In the genomic region with DNA sequence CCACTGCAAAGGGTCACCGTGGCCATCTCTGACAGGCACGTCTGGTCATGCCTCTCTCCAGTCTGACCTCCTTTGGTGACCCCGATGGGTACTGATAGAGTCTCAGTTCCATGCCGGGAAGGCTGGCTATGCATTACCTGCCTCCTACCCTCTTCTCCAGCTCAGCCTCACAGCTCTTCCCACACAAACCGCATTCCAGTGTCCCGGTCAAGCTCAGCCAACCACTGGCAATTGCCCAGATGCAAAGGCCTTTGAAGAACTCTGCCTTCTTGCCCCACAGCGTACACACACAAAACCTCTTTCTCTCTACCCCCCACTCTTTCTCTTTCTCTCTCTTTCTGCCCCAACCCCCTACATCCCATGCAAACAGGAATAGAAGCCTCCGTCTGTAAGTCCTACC, we compare ENCODE assay signal across 20 cellular contexts.
"Had no signal": no experiment of that assay in that cellular context is flagged by ENCODE, and none has a peak within 500 bp of the region (broad histone marks: within the 10 kb centered on the region; RNA-seq: fewer than 3 reads in every experiment).

No MANE protein-coding gene starts in this region.

- H3K4me3 Mint-ChIP-seq: activated naive CD8-positive, alpha-beta T cell treated with anti-CD3 and anti-CD28 coated beads, Interleukin-2, amount 50 U/mL, for 24 hours; stimulated activated memory B cell treated with anti-CD40 and anti-IgM and Interleukin-4, amounts not matched to agents 10 μg/mL and 1 μg/mL and 100 μg/mL, for 72 hours had no signal

- DNase-seq: activated naive CD4-positive, alpha-beta T cell treated with Interleukin-2 at 50 U/mL for 16 hours; activated naive CD8-positive, alpha-beta T cell treated with anti-CD3 and anti-CD28 coated beads, Interleukin-2, amount 50 U/mL, for 24 hours; anterior cingulate cortex; brain microvascular endothelial cell; central memory CD4-positive, alpha-beta T cell; erythroblast; head of caudate nucleus; kidney; left ventricle myocardium inferior; mesenchymal stem cell; mucosa of descending colon; naive B cell; sigmoid colon; stimulated activated CD4-positive, alpha-beta T cell treated with anti-CD3 and anti-CD28 coated beads, Interleukin-4, amount 100 ng/mL, for 24 hours; T-helper 9 cell; upper lobe of right lung had no signal

- H3K27me3 ChIP-seq: brain microvascular endothelial cell, sigmoid colon, upper lobe of right lung had no signal

- H3K27ac Mint-ChIP-seq: activated naive CD8-positive, alpha-beta T cell treated with anti-CD3 and anti-CD28 coated beads, Interleukin-2, amount 50 U/mL, for 24 hours had no signal

- H3K9me3 ChIP-seq: left ventricle myocardium inferior, mucosa of descending colon, sigmoid colon, thoracic aorta, upper lobe of right lung had no signal

- H3K27me3 Mint-ChIP-seq: stimulated activated memory B cell treated with anti-CD40 and anti-IgM and Interleukin-4, amounts not matched to agents 10 μg/mL and 1 μg/mL and 100 μg/mL, for 72 hours had no signal

- H3K36me3 Mint-ChIP-seq: naive B cell; stimulated activated memory B cell treated with anti-CD40 and anti-IgM and Interleukin-4, amounts not matched to agents 10 μg/mL and 1 μg/mL and 100 μg/mL, for 72 hours had no signal

- H3K9me3 Mint-ChIP-seq: activated naive CD8-positive, alpha-beta T cell treated with anti-CD3 and anti-CD28 coated beads, Interleukin-2, amount 50 U/mL, for 24 hours; stimulated activated memory B cell treated with anti-CD40 and anti-IgM and Interleukin-4, amounts not matched to agents 10 μg/mL and 1 μg/mL and 100 μg/mL, for 72 hours had no signal

- ATAC-seq: activated CD4-positive, CD25-positive, alpha-beta regulatory T cell treated with anti-CD3 and anti-CD28 coated beads, Interleukin-2, amount 50 U/mL, for 24 hours; activated naive CD8-positive, alpha-beta T cell treated with anti-CD3 and anti-CD28 coated beads, Interleukin-2, amount 50 U/mL, for 24 hours; mucosa of descending colon; stimulated activated memory B cell treated with anti-CD40 and anti-IgM and Interleukin-4, amounts not matched to agents 10 μg/mL and 1 μg/mL and 100 μg/mL, for 72 hours; upper lobe of right lung had no signal

- H3K4me3 ChIP-seq: coronary artery, left ventricle myocardium inferior, mucosa of descending colon, sigmoid colon, thoracic aorta, upper lobe of right lung had no signal

- H3K36me3 ChIP-seq: brain microvascular endothelial cell, left ventricle myocardium inferior, sigmoid colon, thoracic aorta, upper lobe of right lung had no signal

- H3K27ac ChIP-seq: brain microvascular endothelial cell, coronary artery, left ventricle myocardium inferior, sigmoid colon, thoracic aorta, upper lobe of right lung had no signal

- H3K4me1 ChIP-seq: sigmoid colon had no signal
